In genomic region chr15:76954744-76955143, GRCh38 we compare ENCODE assay signal across 18 cellular contexts. TPM values are rescaled to one million over a fixed set of nuclear protein-coding genes. Genes with fewer than 3 reads are reported as not detected.
A peak's percentile ranks its signal among the peaks of the same experiment; 100 is the strongest.
DNase-seq lines count a peak whose midpoint lies in the region; TF ChIP-seq lines count a peak whose summit lies in the region.
"Had no signal": no experiment of that assay in that cellular context is flagged by ENCODE, and none has a peak within 500 bp of the region (broad histone marks: within the 10 kb centered on the region; RNA-seq: fewer than 3 reads in every experiment).

No MANE protein-coding gene starts in this region.

- TF ChIP-seq CTCF in GM20000 (IDR thresholded peaks at IDR 0.05; ENCODE audit: extremely low read depth, missing control alignments), result no peak

- DNase-seq in A172 (ENCODE audit: low spot score) (peak; percentile 56), HEK293T (ENCODE audit: extremely low spot score) (no peak), amniotic epithelial cell (ENCODE audit: low read depth) (peak; percentile 37), kidney tubule cell (ENCODE audit: low spot score) (peak; percentile 4), ecto neural progenitor cell (ENCODE audit: low spot score) (no peak), GM20000 (ENCODE audit: low spot score) (no peak), NCI-H1092 (lab: John Stamatoyannopoulos, UW) (no peak), SHP77 treated with DMSO at 0.1 percent for 48 hours (lab: John Stamatoyannopoulos, UW) (no peak)
- DNase-seq: activated CD4-positive, alpha-beta T cell treated with anti-CD3 and anti-CD28 coated beads, Interleukin-2, amount 50 U/mL, for 1 hour; aorta; CD4-positive, CD25-positive, alpha-beta regulatory T cell; DMS79; left ventricle myocardium inferior; NCI-H146; NCI-H226; occipital lobe; RPMI8226 had no signal

- POLR2A ChIA-PET in HEK293T (lab: Yijun Ruan, JAX), result interaction anchor here (2.3 kb wide), 1 partner anchor 24 kb away, joined by 16 read pairs; the partner anchor contains the start of gene RCN2

- CTCF ChIA-PET in HEK293T (lab: Yijun Ruan, JAX), result interaction anchor here (0.6 to 0.7 kb wide), 2 partner anchors 19 to 58 kb away, joined by 3 read pairs; no protein-coding TSS in a partner anchor

TF ChIP-seq in HEK293T, 16 proteins besides CTCF, POLR2A, EP300 and RAD21:
- TF ChIP-seq PKNOX1 (IDR thresholded peaks at IDR 0.05) (peak; percentile 86), L3MBTL2 (conservative IDR thresholded peaks at IDR 0.05) (no peak)
TF ChIP-seq in HEK293T: peak in this region for 1.

RNA-seq across cellular contexts. Expression of gene RCN2, which starts 23.2 kb away (rescaled TPM):
- total RNA-seq in A172 (2014; rRNA removed; shearing (Covaris generic)), result 167 and 217 TPM in 2 replicates

RNA-seq across cellular contexts. Expression of gene PSTPIP1, which starts 40.2 kb away (rescaled TPM):
- total RNA-seq in A172 (2014; rRNA removed; shearing (Covaris generic)), result 0.33 and 1.0 TPM in 2 replicates
- total RNA-seq: endothelial cell of umbilical vein had no signal

RNA-seq across cellular contexts. Expression of gene SCAPER, which starts 49.6 kb away (rescaled TPM):
- 8.5 and 22.7 TPM in 2 replicates for total RNA-seq in A172 (2014; rRNA removed; shearing (Covaris generic))

Comparison
In these comparisons a context has a peak if more than half of its experiments do, and no peak if none do; other contexts are left out.
1. DNase-seq: peak in A172 (single experiment), amniotic epithelial cell (single experiment) and kidney tubule cell (single experiment); none in HEK293T (single experiment), ecto neural progenitor cell (single experiment), GM20000 (single experiment), NCI-H1092 (single experiment) and SHP77 treated with DMSO at 0.1 percent for 48 hours (single experiment).